Comparison of ENCODE assay signal across 14 cellular contexts in the genomic region with DNA sequence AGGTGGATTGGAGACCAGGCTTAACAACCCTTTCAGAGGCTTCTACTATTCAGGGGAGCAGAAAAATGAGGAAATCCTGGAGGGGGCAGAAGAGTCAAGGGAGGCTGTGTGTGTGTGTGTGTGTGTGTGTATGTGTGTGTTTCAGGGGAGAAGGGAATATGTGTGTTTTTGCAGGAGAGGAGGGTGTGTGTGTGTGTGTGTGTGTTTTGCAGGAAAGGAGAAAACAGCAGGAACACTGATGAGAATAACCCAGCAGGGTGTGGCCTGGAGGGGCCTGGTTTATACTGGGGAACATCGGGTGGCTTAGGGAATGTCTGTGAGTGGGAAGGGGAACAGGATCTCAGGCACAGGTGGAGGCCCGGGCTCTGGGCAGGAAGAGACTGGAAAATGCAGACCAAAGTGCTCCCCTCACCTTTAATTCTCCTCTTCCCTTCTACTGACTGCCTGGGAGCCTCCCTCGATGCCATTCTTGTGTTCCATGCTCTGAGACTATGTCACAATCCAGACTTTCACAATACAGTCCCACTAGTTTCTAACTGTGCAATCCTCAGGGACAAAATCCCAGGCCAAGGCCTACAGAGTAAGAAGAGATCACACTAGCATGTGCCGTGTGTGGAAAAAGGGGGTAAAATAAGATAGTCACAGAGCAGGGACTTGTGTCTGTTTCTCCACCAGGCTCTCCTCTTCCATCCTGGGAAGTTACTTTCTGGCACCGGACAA. TPM values are rescaled to one million over a fixed set of nuclear protein-coding genes. Genes with fewer than 3 reads are reported as not detected.
DNase-seq lines count a peak whose midpoint lies in the region; ATAC-seq and TF ChIP-seq lines count a peak whose summit lies in the region.
"Had no signal": no experiment of that assay in that cellular context is flagged by ENCODE, and none has a peak within 500 bp of the region (broad histone marks: within the 10 kb centered on the region; RNA-seq: fewer than 3 reads in every experiment).

No MANE protein-coding gene starts in this region.

- peak overlapping the region in 5 of 9 donors; percentile 2 to 52 (median 32) for H3K27ac Mint-ChIP-seq in naive thymus-derived CD4-positive, alpha-beta T cell
- H3K27ac Mint-ChIP-seq: activated naive CD4-positive, alpha-beta T cell treated with anti-CD3 and anti-CD28 coated beads, Interleukin-2, amount 10 ng/mL, durations not matched to agents 7 days and 5 days had no signal

- DNase-seq in AG10803 (ENCODE audit: low read depth), result peak; percentile 51
- peak; percentile 43 for DNase-seq in epithelial cell of esophagus (ENCODE audit: low read depth)
- no peak for DNase-seq in naive thymus-derived CD4-positive, alpha-beta T cell
- DNase-seq in stimulated activated CD4-positive, alpha-beta T cell treated with anti-CD3 and anti-CD28 coated beads, Interleukin-15, amount 100 ng/mL, for 24 hours, result no peak
- no peak for DNase-seq in nucleus accumbens (lab: John Stamatoyannopoulos, UW)
- DNase-seq in NCI-H1694 treated with DMSO at 0.1 percent for 48 hours (lab: John Stamatoyannopoulos, UW), result no peak
- DNase-seq: activated naive CD4-positive, alpha-beta T cell treated with anti-CD3 and anti-CD28 coated beads, Interleukin-2, amount 10 ng/mL, durations not matched to agents 7 days and 5 days; DMS79; NCI-H1436 treated with DMSO at 0.1 percent for 48 hours had no signal

- H3K4me1 ChIP-seq in HUES64 (ENCODE audit: insufficient read depth, low read length), result peaks cover 47% of the 10 kb centered on the region
- peaks cover 0 to 7% of the 10 kb centered on the region in 2 donors for H3K4me1 ChIP-seq in naive thymus-derived CD4-positive, alpha-beta T cell (ENCODE audit: control insufficient read depth in 2 of 2, insufficient read depth in 2 of 2, low read length in 2 of 2)

- H3K36me3 ChIP-seq in HUES64 (ENCODE audit: insufficient read depth, low read length), result no peaks in the 10 kb centered on the region
- no peaks in the 10 kb centered on the region for H3K36me3 ChIP-seq in naive thymus-derived CD4-positive, alpha-beta T cell (ENCODE audit: control insufficient read depth in 2 of 3, insufficient read depth in 3 of 3, low read length in 3 of 3)

- H3K4me1 Mint-ChIP-seq in naive thymus-derived CD4-positive, alpha-beta T cell, result peaks cover 15 to 37% (median 27%) of the 10 kb centered on the region in 7 donors

- H3K4me3 Mint-ChIP-seq in naive thymus-derived CD4-positive, alpha-beta T cell, result peak overlapping the region in 4 of 10 donors; percentile 14 to 56 (median 41)
- H3K4me3 Mint-ChIP-seq: activated naive CD4-positive, alpha-beta T cell treated with anti-CD3 and anti-CD28 coated beads, Interleukin-2, amount 10 ng/mL, durations not matched to agents 7 days and 5 days had no signal

- TF ChIP-seq CTCF in AG10803 (conservative IDR thresholded peaks at IDR 0.05; ENCODE audit: low read length) (no peak), epithelial cell of esophagus (IDR thresholded peaks at IDR 0.05; ENCODE audit: insufficient read depth, low read depth, low read length, missing control alignments) (no peak)

- WGBS in HUES64, result 54% methylated on average over 5 of the region's 5 CpGs

- no peaks in the 10 kb centered on the region for H3K27me3 Mint-ChIP-seq in naive thymus-derived CD4-positive, alpha-beta T cell
- H3K27me3 Mint-ChIP-seq: activated naive CD4-positive, alpha-beta T cell treated with anti-CD3 and anti-CD28 coated beads, Interleukin-2, amount 10 ng/mL, durations not matched to agents 7 days and 5 days had no signal

- peak overlapping the region; percentile 38 for H3K9ac ChIP-seq in HUES64 (ENCODE audit: low read depth, low read length)

- no peak for ATAC-seq in naive thymus-derived CD4-positive, alpha-beta T cell
- ATAC-seq in GM21825 (IDR thresholded peaks at IDR 0.05; ENCODE audit: unreplicated experiment), result no peak

- no peaks in the 10 kb centered on the region; the same call in 1 of the 2 replicates for H3K9me3 ChIP-seq in HUES64 (ENCODE audit: insufficient read depth, low read depth, low read length)
- no peaks in the 10 kb centered on the region for H3K9me3 ChIP-seq in naive thymus-derived CD4-positive, alpha-beta T cell (ENCODE audit: control insufficient read depth in 2 of 3, low read length in 3 of 3)

- POLR2A ChIA-PET in naive thymus-derived CD4-positive, alpha-beta T cell (lab: Charles Lee), result no interaction called here

- H3K4me3 ChIP-seq in AG10803 (ENCODE audit: low read length), result no peak overlapping the region
- peak overlapping the region; percentile 1; the same call in 1 of the 2 replicates for H3K4me3 ChIP-seq in HUES64 (ENCODE audit: low read length)
- H3K4me3 ChIP-seq in epithelial cell of esophagus (ENCODE audit: low read length), result no peak overlapping the region
- no peak overlapping the region for H3K4me3 ChIP-seq in naive thymus-derived CD4-positive, alpha-beta T cell (ENCODE audit: low read length)

- no peaks in the 10 kb centered on the region for H3K27me3 ChIP-seq in HUES64 (ENCODE audit: insufficient read depth, low read length)
- no peaks in the 10 kb centered on the region for H3K27me3 ChIP-seq in naive thymus-derived CD4-positive, alpha-beta T cell (ENCODE audit: control insufficient read depth in 2 of 2, insufficient read depth in 2 of 2, low read length in 2 of 2)

- H3K9me3 Mint-ChIP-seq in naive thymus-derived CD4-positive, alpha-beta T cell, result peaks cover 0 to 2% (median 0%) of the 10 kb centered on the region in 11 donors
- H3K9me3 Mint-ChIP-seq: activated naive CD4-positive, alpha-beta T cell treated with anti-CD3 and anti-CD28 coated beads, Interleukin-2, amount 10 ng/mL, durations not matched to agents 7 days and 5 days had no signal

- intact Hi-C loops in naive thymus-derived CD4-positive, alpha-beta T cell (cut with micrococcal nuclease), result no loop called here

- CTCF ChIA-PET in naive thymus-derived CD4-positive, alpha-beta T cell (lab: Charles Lee), result no interaction called here

- H3K36me3 Mint-ChIP-seq in naive thymus-derived CD4-positive, alpha-beta T cell, result peaks cover 0 to 23% (median 9%) of the 10 kb centered on the region in 5 donors
- H3K36me3 Mint-ChIP-seq: activated naive CD4-positive, alpha-beta T cell treated with anti-CD3 and anti-CD28 coated beads, Interleukin-2, amount 10 ng/mL, durations not matched to agents 7 days and 5 days had no signal

- H3K27ac ChIP-seq in HUES64 (ENCODE audit: low read depth, low read length), result peak overlapping the region; percentile 20
- no peak overlapping the region for H3K27ac ChIP-seq in naive thymus-derived CD4-positive, alpha-beta T cell (ENCODE audit: low read depth, low read length)

RNA-seq across cellular contexts. Expression of gene CYB5A, which starts 10.0 kb away (rescaled TPM):
- polyA plus RNA-seq in HUES64 (2013, experiment 1 of 2), result 79.3 TPM
- polyA plus RNA-seq in HUES64 (2013, experiment 2 of 2), result 90.3 TPM
- 10 to 100 TPM; 13.9 to 36.9 (median 22.6) TPM for total RNA-seq in naive thymus-derived CD4-positive, alpha-beta T cell
- polyA plus RNA-seq in naive thymus-derived CD4-positive, alpha-beta T cell, result 10 to 100 TPM; 46.6 to 57.3 TPM

RNA-seq across cellular contexts. Expression of gene C18orf63, which starts 33.8 kb away (rescaled TPM):
- not detected for polyA plus RNA-seq in HUES64 (2013, experiment 1 of 2)
- polyA plus RNA-seq in HUES64 (2013, experiment 2 of 2), result not detected
- not detected for total RNA-seq in naive thymus-derived CD4-positive, alpha-beta T cell
- polyA plus RNA-seq in naive thymus-derived CD4-positive, alpha-beta T cell, result not detected
- total RNA-seq: skeletal muscle tissue; T-helper 2 cell treated with Interferon-gamma antibody and Interleukin-4, amounts not matched to agents 100 ng/mL and 5 ng/mL, for 36 hours; ureter had no signal

Comparison
In these comparisons a context has a peak if more than half of its experiments do, and no peak if none do; other contexts are left out.
1. DNase-seq: peak in AG10803 (single experiment) and epithelial cell of esophagus (single experiment); none in naive thymus-derived CD4-positive, alpha-beta T cell (0 of 9), stimulated activated CD4-positive, alpha-beta T cell treated with anti-CD3 and anti-CD28 coated beads, Interleukin-15, amount 100 ng/mL, for 24 hours (single experiment), nucleus accumbens (0 of 56) and NCI-H1694 treated with DMSO at 0.1 percent for 48 hours (single experiment).